In genomic region chr9:91680998-91681397, GRCh38 we compare ENCODE assay signal across 13 cellular contexts.
"Had no signal": no experiment of that assay in that cellular context is flagged by ENCODE, and none has a peak within 500 bp of the region (broad histone marks: within the 10 kb centered on the region; RNA-seq: fewer than 3 reads in every experiment).

No MANE protein-coding gene starts in this region.

- H3K4me3 ChIP-seq: lung, prostate gland, stomach, transverse colon had no signal

- H3K9me3 Mint-ChIP-seq: naive B cell, nephron had no signal

- H3K79me2 ChIP-seq: parathyroid adenoma had no signal

- H3K9ac ChIP-seq: parathyroid adenoma had no signal

- H3K36me3 Mint-ChIP-seq: naive B cell had no signal

- H3K27ac ChIP-seq: coronary artery, dorsolateral prefrontal cortex, heart left ventricle, parathyroid adenoma, prostate gland, spleen, stomach, thoracic aorta, transverse colon had no signal

- H3K4me1 ChIP-seq: parathyroid adenoma had no signal

- H2AFZ ChIP-seq: parathyroid adenoma had no signal

- H3K36me3 ChIP-seq: heart left ventricle, prostate gland, spleen, stomach, thoracic aorta, transverse colon had no signal

- H3K9me3 ChIP-seq: heart left ventricle, prostate gland, spleen, stomach, thoracic aorta, transverse colon had no signal

- FAIRE-seq: frontal cortex had no signal

- H3K27ac Mint-ChIP-seq: nephron had no signal
